21 cellular contexts compared by ENCODE assay signal in the genomic region with DNA sequence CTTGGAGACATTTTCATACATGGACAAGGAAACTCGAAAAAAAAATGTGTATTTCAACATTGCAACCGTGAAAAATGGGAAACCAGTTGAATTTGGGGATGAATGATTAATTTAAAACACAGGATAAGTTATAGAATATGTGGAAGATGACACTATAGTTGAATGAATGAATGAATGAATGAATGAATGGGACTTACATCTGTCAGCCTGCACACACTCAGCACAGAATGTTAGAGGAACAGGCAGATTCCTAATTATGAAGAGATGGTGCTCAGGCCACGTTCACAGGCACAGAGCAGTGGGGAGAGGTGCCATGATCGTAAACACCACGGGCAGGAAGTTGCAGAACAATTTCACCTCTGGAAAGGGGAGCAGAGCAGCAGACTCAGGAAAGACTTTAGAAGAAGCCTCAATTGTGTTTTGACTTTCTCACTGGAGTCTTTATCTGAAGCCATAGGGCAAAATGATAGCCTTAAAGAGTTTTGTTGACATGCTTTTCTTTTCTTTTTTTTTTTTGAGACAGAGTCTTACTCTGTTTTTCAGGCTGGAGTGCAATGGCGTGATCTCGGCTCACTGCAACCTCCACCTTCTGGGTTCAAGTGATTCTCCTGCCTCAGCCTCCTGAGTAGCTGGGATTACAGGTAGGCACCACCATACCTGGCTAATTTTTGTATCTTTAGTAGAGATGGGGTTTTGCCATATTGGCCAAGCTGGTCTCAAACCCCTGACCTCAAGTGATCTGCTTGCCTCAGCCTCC. TPM values are rescaled to one million over a fixed set of nuclear protein-coding genes. Genes with fewer than 3 reads are reported as not detected.
DNase-seq lines count a peak whose midpoint lies in the region; TF ChIP-seq lines count a peak whose summit lies in the region.
"Had no signal": no experiment of that assay in that cellular context is flagged by ENCODE, and none has a peak within 500 bp of the region (broad histone marks: within the 10 kb centered on the region; RNA-seq: fewer than 3 reads in every experiment).

No MANE protein-coding gene starts in this region.

- H3K27ac ChIP-seq in SK-N-MC (peak overlapping the region; percentile 95), testis (peak overlapping the region; percentile 95 to 96)
- H3K27ac ChIP-seq: RWPE1 had no signal

- H3K27ac Mint-ChIP-seq in endothelial cell (ENCODE audit: unreplicated experiment) (peak overlapping the region; percentile 54), nephron (peak overlapping the region; percentile 91 to 100 (median 97)), HFFc6 (no peak overlapping the region)
- H3K27ac Mint-ChIP-seq: GM23338 had no signal

- H3K36me3 ChIP-seq in SK-N-MC (ENCODE audit: insufficient read depth, low read length), result no peaks in the 10 kb centered on the region
- H3K36me3 ChIP-seq in testis (ENCODE audit: low read depth, missing control alignments), result no peaks in the 10 kb centered on the region

- no peak overlapping the region for H3K9ac ChIP-seq in SK-N-MC (ENCODE audit: insufficient read length)

- TF ChIP-seq CTCF in endothelial cell (IDR thresholded peaks at IDR 0.05; ENCODE audit: unreplicated experiment), result no peak
- no peak for TF ChIP-seq CTCF in nephron (IDR thresholded peaks at IDR 0.05; ENCODE audit: unreplicated experiment in 3 of 3)
- no peak for TF ChIP-seq CTCF in testis (IDR thresholded peaks at IDR 0.05)
- TF ChIP-seq CTCF in HFFc6 (IDR thresholded peaks at IDR 0.05), result no peak
- no peak for TF ChIP-seq CTCF in GM20000 (IDR thresholded peaks at IDR 0.05; ENCODE audit: extremely low read depth, missing control alignments)

- no peak for TF ChIP-seq POLR2A in testis (IDR thresholded peaks at IDR 0.05)

- H3K9me3 Mint-ChIP-seq in endothelial cell (ENCODE audit: unreplicated experiment), result no peaks in the 10 kb centered on the region
- H3K9me3 Mint-ChIP-seq in nephron, result peaks cover 3% of the 10 kb centered on the region
- H3K9me3 Mint-ChIP-seq in HFFc6, result peaks cover 7% of the 10 kb centered on the region

- peaks cover 4% of the 10 kb centered on the region for H3K36me3 Mint-ChIP-seq in endothelial cell (ENCODE audit: low read depth, unreplicated experiment)
- no peaks in the 10 kb centered on the region for H3K36me3 Mint-ChIP-seq in nephron (ENCODE audit: low read depth)
- H3K36me3 Mint-ChIP-seq in HFFc6 (ENCODE audit: low read depth), result no peaks in the 10 kb centered on the region

- H3K4me3 ChIP-seq in SK-N-MC (no peak overlapping the region; the same call in 1 of the 2 replicates), testis (no peak overlapping the region)
- H3K4me3 ChIP-seq: GM23338 had no signal

- H3K4me1 Mint-ChIP-seq in endothelial cell (ENCODE audit: unreplicated experiment) (peaks cover 12% of the 10 kb centered on the region), nephron (peaks cover 13% of the 10 kb centered on the region), HFFc6 (ENCODE audit: low read depth) (no peaks in the 10 kb centered on the region)
- H3K4me1 Mint-ChIP-seq: GM23338 had no signal

- no peaks in the 10 kb centered on the region for H3K9me3 ChIP-seq in SK-N-MC (ENCODE audit: low read depth, low read length)
- H3K9me3 ChIP-seq in testis, result no peaks in the 10 kb centered on the region

- H3K4me3 Mint-ChIP-seq in endothelial cell (ENCODE audit: unreplicated experiment) (peak overlapping the region; percentile 80), nephron (no peak overlapping the region), HFFc6 (no peak overlapping the region)
- H3K4me3 Mint-ChIP-seq: GM23338 had no signal

- peaks cover 36% of the 10 kb centered on the region for H3K4me1 ChIP-seq in testis

- H3K27me3 Mint-ChIP-seq in endothelial cell (ENCODE audit: unreplicated experiment) (no peaks in the 10 kb centered on the region), nephron (ENCODE audit: low read depth) (no peaks in the 10 kb centered on the region), HFFc6 (ENCODE audit: insufficient read depth) (peaks cover 6% of the 10 kb centered on the region)

- no peaks in the 10 kb centered on the region for H3K27me3 ChIP-seq in testis

- DNase-seq in SK-N-MC (ENCODE audit: low read depth, low spot score) (no peak), endothelial cell (ENCODE audit: low spot score) (no peak), testis (no peak), NCI-H1048 (lab: John Stamatoyannopoulos, UW) (no peak), NCI-H82 (lab: John Stamatoyannopoulos, UW) (no peak), HFFc6 (no peak), GM20000 (ENCODE audit: low spot score) (no peak)
- DNase-seq: ACHN, C1 segment of cervical spinal cord, GF-D8, KG1, MV-4-11, NCI-H1417, NCI-H187, NCI-H345, NCI-H524 treated with DMSO at 0.1 percent for 48 hours, PC-3, SIG-M5 had no signal

- intact Hi-C loops in testis (cut with DNase I; ENCODE audit: low total_unique reads), result no loop called here

- 58 to 62% methylated on average over 7 of the region's 7 CpGs for WGBS in testis, 2 donors

RNA-seq across cellular contexts. Expression of gene SULT2A1, which starts 4.9 kb away (rescaled TPM):
- total RNA-seq in endothelial cell (ENCODE audit: unreplicated experiment) (not detected), testis (1 to 10 TPM in 1 of 2 donors, under 1 TPM in 1; 0.24 to 1.2 TPM)
- 2.3 TPM for polyA plus RNA-seq in testis (ENCODE audit: insufficient read depth, low read depth, low replicate concordance)
- total RNA-seq in HFFc6 (2021; fragmentation: NEBNext Ultra II Directional; extraction: Animal tissue kit (Norgen Biotek cat#: 25700)), result not detected
- total RNA-seq: GM23338, PC-3 had no signal
- polyA plus RNA-seq: GM23338 had no signal

RNA-seq across cellular contexts. Expression of gene TPRX2, which starts 32.0 kb away (rescaled TPM):
- total RNA-seq in endothelial cell (ENCODE audit: unreplicated experiment), result not detected
- total RNA-seq in testis, result under 1 TPM; 0.37 to 0.63 TPM
- 0.53 TPM for polyA plus RNA-seq in testis (ENCODE audit: insufficient read depth, low read depth, low replicate concordance)
- total RNA-seq in HFFc6 (2021; fragmentation: NEBNext Ultra II Directional; extraction: Animal tissue kit (Norgen Biotek cat#: 25700)), result not detected
- total RNA-seq: GM23338, PC-3 had no signal
- polyA plus RNA-seq: GM23338 had no signal
